ENCODE assay signal across 1 cellular context in the genomic region with DNA sequence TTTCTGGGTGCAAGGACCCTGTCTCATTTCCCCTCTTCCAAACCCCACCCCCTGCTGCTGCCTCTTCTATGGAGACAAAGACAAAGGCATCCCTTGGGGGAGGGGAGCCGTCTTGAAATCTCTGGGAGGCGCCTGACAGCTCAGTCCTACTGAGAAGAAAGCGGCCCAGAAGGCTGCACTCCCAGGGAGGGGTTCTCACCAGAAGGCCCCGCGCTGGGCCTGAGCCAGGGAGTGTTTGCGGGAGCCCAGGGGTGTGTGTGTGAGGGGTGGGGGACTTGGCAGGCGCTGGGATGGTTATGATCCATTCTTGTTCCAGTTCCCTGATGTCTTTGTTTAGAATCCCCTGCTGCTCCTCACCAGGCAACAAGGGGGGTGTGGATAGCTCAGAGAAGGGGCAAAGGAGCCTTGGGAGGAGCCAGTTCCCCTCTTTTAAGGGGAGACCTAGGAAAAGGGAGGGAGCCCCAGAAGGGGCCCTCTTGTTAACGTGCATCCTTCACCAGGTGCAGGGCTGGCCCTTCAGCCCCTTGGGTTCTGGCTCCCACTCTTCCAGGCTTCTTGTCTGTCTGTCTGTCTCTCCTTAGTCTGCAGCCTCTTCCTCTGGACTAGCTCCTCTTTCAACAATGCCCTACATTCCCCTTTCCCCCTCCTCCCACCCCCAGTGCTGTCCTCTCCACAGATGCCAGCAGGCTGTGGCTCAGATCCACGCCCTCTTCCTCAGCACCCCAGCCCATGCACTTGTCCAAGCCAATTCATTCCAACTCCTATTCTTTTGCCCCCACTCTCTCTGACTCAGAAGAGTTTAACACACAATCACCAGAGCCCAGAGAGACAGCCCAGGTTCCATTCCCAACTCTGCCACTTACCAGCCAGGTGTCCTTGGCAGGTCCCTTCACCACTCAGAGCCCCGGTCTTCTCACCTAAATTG.
TF ChIP-seq lines count a peak whose summit lies in the region.

No MANE protein-coding gene starts in this region.

TF ChIP-seq in H1, 55 proteins besides CTCF, POLR2A, EP300 and RAD21:
- TF ChIP-seq BRCA1 (IDR thresholded peaks at IDR 0.05; ENCODE audit: low read depth, low read length) = no peak
- no peak for TF ChIP-seq NANOG (IDR thresholded peaks at IDR 0.05; ENCODE audit: insufficient read depth, low read depth, low read length, poor library complexity, severe bottlenecking)
- no peak for TF ChIP-seq RBBP5 (IDR thresholded peaks at IDR 0.05; ENCODE audit: borderline replicate concordance, low read depth, low read length)
- no peak for TF ChIP-seq BCL11A (IDR thresholded peaks at IDR 0.05; ENCODE audit: low read depth in 2 of 2, low read length in 2 of 2)
- no peak for TF ChIP-seq HDAC2 (IDR thresholded peaks at IDR 0.05; ENCODE audit: borderline replicate concordance in 1 of 2, low read depth in 2 of 2, low read length in 2 of 2)
- no peak for TF ChIP-seq ZNF274 (IDR thresholded peaks at IDR 0.05; ENCODE audit: borderline replicate concordance, extremely low read depth, low read length)
- no peak for TF ChIP-seq CTBP2 (IDR thresholded peaks at IDR 0.05; ENCODE audit: borderline replicate concordance, insufficient read depth, insufficient read length, low read length)
- no peak for TF ChIP-seq POLR2AphosphoS5 (IDR thresholded peaks at IDR 0.05; ENCODE audit: low read depth, low read length)
- TF ChIP-seq CHD1 (IDR thresholded peaks at IDR 0.05; ENCODE audit: low read depth, low read length) = no peak
- no peak for TF ChIP-seq SIRT6 (IDR thresholded peaks at IDR 0.05; ENCODE audit: low read length)
